In genomic region chr17:36149296-36149820, GRCh38 we compare ENCODE assay signal across 10 cellular contexts. TPM values are rescaled to one million over a fixed set of nuclear protein-coding genes. Genes with fewer than 3 reads are reported as not detected.
DNase-seq lines count a peak whose midpoint lies in the region; ATAC-seq and TF ChIP-seq lines count a peak whose summit lies in the region.
"Had no signal": no experiment of that assay in that cellular context is flagged by ENCODE, and none has a peak within 500 bp of the region (broad histone marks: within the 10 kb centered on the region; RNA-seq: fewer than 3 reads in every experiment).

No MANE protein-coding gene starts in this region.

- H3K4me3 Mint-ChIP-seq in glutamatergic neuron (ENCODE audit: unreplicated experiment) = no peak overlapping the region
- H3K4me3 Mint-ChIP-seq: T-helper 1 cell treated with Interleukin-12 subunit alpha and Interleukin-12 subunit beta and Interleukin-4 antibody, amounts not matched to agents 30 μg/mL and 1 μg/mL, for 36 hours had no signal

- H3K9me3 Mint-ChIP-seq in activated naive CD4-positive, alpha-beta T cell treated with anti-CD3 and anti-CD28 coated beads, Interleukin-2, amount 50 U/mL, for 72 hours = no peaks in the 10 kb centered on the region
- no peaks in the 10 kb centered on the region for H3K9me3 Mint-ChIP-seq in glutamatergic neuron (ENCODE audit: unreplicated experiment)
- H3K9me3 Mint-ChIP-seq: T-helper 1 cell treated with Interleukin-12 subunit alpha and Interleukin-12 subunit beta and Interleukin-4 antibody, amounts not matched to agents 30 μg/mL and 1 μg/mL, for 36 hours had no signal

- H3K27ac ChIP-seq in RWPE2 (ENCODE audit: poor library complexity, severe bottlenecking) (no peak overlapping the region), tibial artery (peak overlapping the region; percentile 16 to 44)
- H3K27ac ChIP-seq: BLaER1 had no signal

- no peaks in the 10 kb centered on the region for H3K4me1 ChIP-seq in RWPE2 (ENCODE audit: insufficient read depth, poor library complexity, severe bottlenecking)
- H3K4me1 ChIP-seq in tibial artery = peaks cover 0 to 14% (median 10%) of the 10 kb centered on the region in 4 donors
- H3K4me1 ChIP-seq: BLaER1 had no signal

- no peak for DNase-seq in activated naive CD4-positive, alpha-beta T cell treated with anti-CD3 and anti-CD28 coated beads, Interleukin-2, amount 50 U/mL, for 72 hours (ENCODE audit: low spot score in 2 of 2)
- no peak for DNase-seq in activated naive CD4-positive, alpha-beta T cell treated with Interleukin-2 at 50 U/mL for 16 hours
- no peak for DNase-seq in RWPE2 (ENCODE audit: low spot score)
- no peak for DNase-seq in glutamatergic neuron
- DNase-seq in tibial artery = peak; percentile 74 to 84
- no peak for DNase-seq in NCI-H2107 (lab: John Stamatoyannopoulos, UW)
- DNase-seq in NCI-H146 (lab: John Stamatoyannopoulos, UW) = no peak

- H3K36me3 ChIP-seq in RWPE2 (ENCODE audit: low read depth) (no peaks in the 10 kb centered on the region), tibial artery (no peaks in the 10 kb centered on the region)
- H3K36me3 ChIP-seq: BLaER1 had no signal

- H3K9me3 ChIP-seq in RWPE2 (ENCODE audit: severe bottlenecking) = no peaks in the 10 kb centered on the region
- no peaks in the 10 kb centered on the region for H3K9me3 ChIP-seq in tibial artery
- H3K9me3 ChIP-seq: BLaER1 had no signal

- peak; percentile 81 for TF ChIP-seq CTCF in RWPE2 (IDR thresholded peaks at IDR 0.05; ENCODE audit: poor library complexity, severe bottlenecking)
- TF ChIP-seq CTCF in glutamatergic neuron (IDR thresholded peaks at IDR 0.05; ENCODE audit: partially characterized antibody, unreplicated experiment) = peak; percentile 42
- TF ChIP-seq CTCF in tibial artery (IDR thresholded peaks at IDR 0.05) = no peak

- H3K27me3 ChIP-seq in RWPE2 (ENCODE audit: insufficient read depth, poor library complexity, severe bottlenecking) = peaks cover 29% of the 10 kb centered on the region
- H3K27me3 ChIP-seq in tibial artery = peaks cover 0 to 14% of the 10 kb centered on the region in 2 donors
- H3K27me3 ChIP-seq: BLaER1 had no signal

- H3K4me3 ChIP-seq in RWPE2 (ENCODE audit: severe bottlenecking) = no peak overlapping the region
- H3K4me3 ChIP-seq in tibial artery = peak overlapping the region in 1 of 2 donors; percentile 21
- H3K4me3 ChIP-seq: BLaER1 had no signal

- H3K27me3 Mint-ChIP-seq in glutamatergic neuron (ENCODE audit: unreplicated experiment) = peaks cover 1% of the 10 kb centered on the region

- peaks cover 13% of the 10 kb centered on the region for H3K4me1 Mint-ChIP-seq in glutamatergic neuron (ENCODE audit: low read depth, unreplicated experiment)

- no peak overlapping the region for H3K27ac Mint-ChIP-seq in activated naive CD4-positive, alpha-beta T cell treated with anti-CD3 and anti-CD28 coated beads, Interleukin-2, amount 50 U/mL, for 72 hours
- H3K27ac Mint-ChIP-seq in glutamatergic neuron (ENCODE audit: unreplicated experiment) = peak overlapping the region; percentile 25
- H3K27ac Mint-ChIP-seq: T-helper 1 cell treated with Interleukin-12 subunit alpha and Interleukin-12 subunit beta and Interleukin-4 antibody, amounts not matched to agents 30 μg/mL and 1 μg/mL, for 36 hours had no signal

- H3K36me3 Mint-ChIP-seq in activated naive CD4-positive, alpha-beta T cell treated with anti-CD3 and anti-CD28 coated beads, Interleukin-2, amount 50 U/mL, for 72 hours = no peaks in the 10 kb centered on the region
- H3K36me3 Mint-ChIP-seq in glutamatergic neuron (ENCODE audit: unreplicated experiment) = no peaks in the 10 kb centered on the region

- ATAC-seq in activated naive CD4-positive, alpha-beta T cell treated with anti-CD3 and anti-CD28 coated beads, Interleukin-2, amount 50 U/mL, for 72 hours = peak; percentile 34 to 39
- ATAC-seq in RWPE2 (ENCODE audit: low read depth) = peak; percentile 8; the same call in 1 of the 3 replicates
- ATAC-seq in HG03095 (IDR thresholded peaks at IDR 0.05; ENCODE audit: unreplicated experiment) = no peak

- intact Hi-C loops in tibial artery (cut with DNase I; ENCODE audit: low total_unique reads) = loop anchor here (10.0 kb wide), 1 partner anchor 185 kb away; no protein-coding TSS in a partner anchor

RNA-seq across cellular contexts. Expression of gene TBC1D3B, which starts 27.1 kb away (rescaled TPM):
- total RNA-seq in activated naive CD4-positive, alpha-beta T cell treated with anti-CD3 and anti-CD28 coated beads, Interleukin-2, amount 50 U/mL, for 72 hours = 1 to 10 TPM; 4.3 to 7.6 TPM
- 37.3 TPM for total RNA-seq in glutamatergic neuron (ENCODE audit: unreplicated experiment)

RNA-seq across cellular contexts. Expression of gene CCL4, which starts 45.7 kb away (rescaled TPM):
- 10 to 100 TPM; 22.9 to 65.8 TPM for total RNA-seq in activated naive CD4-positive, alpha-beta T cell treated with anti-CD3 and anti-CD28 coated beads, Interleukin-2, amount 50 U/mL, for 72 hours
- not detected for total RNA-seq in glutamatergic neuron (ENCODE audit: unreplicated experiment)

RNA-seq across cellular contexts. Expression of gene CCL3L1, which starts 47.2 kb away (rescaled TPM):
- total RNA-seq in activated naive CD4-positive, alpha-beta T cell treated with anti-CD3 and anti-CD28 coated beads, Interleukin-2, amount 50 U/mL, for 72 hours = 1 to 10 TPM; 2.5 to 5.6 TPM
- total RNA-seq in glutamatergic neuron (ENCODE audit: unreplicated experiment) = 6.3 TPM

RNA-seq across cellular contexts. Expression of gene CCL3, which starts 59.4 kb away (rescaled TPM):
- 10 to 100 TPM; 34.3 to 64.4 TPM for total RNA-seq in activated naive CD4-positive, alpha-beta T cell treated with anti-CD3 and anti-CD28 coated beads, Interleukin-2, amount 50 U/mL, for 72 hours
- total RNA-seq in glutamatergic neuron (ENCODE audit: unreplicated experiment) = not detected

Comparison
In these comparisons a context has a peak if more than half of its experiments do, and no peak if none do; other contexts are left out.
1. DNase-seq: peak in tibial artery (2 of 2); none in activated naive CD4-positive, alpha-beta T cell treated with anti-CD3 and anti-CD28 coated beads, Interleukin-2, amount 50 U/mL, for 72 hours (0 of 2), activated naive CD4-positive, alpha-beta T cell treated with Interleukin-2 at 50 U/mL for 16 hours (single experiment), RWPE2 (single experiment), glutamatergic neuron (single experiment), NCI-H2107 (single experiment) and NCI-H146 (single experiment).
2. CTCF ChIP-seq: peak in RWPE2 (single experiment) and glutamatergic neuron (single experiment); none in tibial artery (0 of 2).
3. RNA of gene CCL4, which starts 45.7 kb away (total RNA-seq): 22.9 to 65.8 TPM in activated naive CD4-positive, alpha-beta T cell treated with anti-CD3 and anti-CD28 coated beads, Interleukin-2, amount 50 U/mL, for 72 hours; not detected in glutamatergic neuron (single experiment); every median in the first group is over 10 times any median in the second.